In the genomic region with DNA sequence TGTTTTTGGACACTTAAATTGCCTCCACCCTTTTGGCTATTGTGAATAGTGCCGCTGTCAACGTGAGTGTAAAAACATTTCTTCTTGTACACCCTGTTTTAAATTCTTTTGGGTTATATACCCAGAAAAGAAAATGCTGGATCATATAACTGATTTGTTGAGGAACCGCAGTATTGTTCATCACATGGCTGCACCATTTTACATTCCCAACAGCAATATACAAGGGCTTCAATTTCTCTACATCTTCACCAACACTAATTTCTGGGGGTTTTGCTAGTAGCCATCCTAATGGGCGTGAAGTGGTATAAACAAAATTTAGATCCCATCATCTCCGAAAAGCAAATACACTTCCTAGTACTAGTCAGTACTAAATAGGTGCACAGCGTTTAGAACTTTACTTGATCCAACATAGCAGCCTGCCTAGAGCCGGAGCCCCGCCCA, we compare ENCODE assay signal across 8 cellular contexts. TPM values are rescaled to one million over a fixed set of nuclear protein-coding genes. Genes with fewer than 3 reads are reported as not detected.
DNase-seq lines count a peak whose midpoint lies in the region; ATAC-seq lines count a peak whose summit lies in the region.

No MANE protein-coding gene starts in this region.

- ATAC-seq in activated CD8-positive, alpha-beta memory T cell treated with anti-CD3 and anti-CD28 coated beads, Interleukin-2, amount 10 ng/mL, durations not matched to agents 7 days and 5 days: no peak
- no peak for ATAC-seq in HG02840 (IDR thresholded peaks at IDR 0.05; ENCODE audit: low FRiP score, unreplicated experiment)

- H3K36me3 ChIP-seq in thymus (ENCODE audit: control insufficient read depth, insufficient read depth): peaks cover 25% of the 10 kb centered on the region

- no peaks in the 10 kb centered on the region for H3K27me3 Mint-ChIP-seq in activated CD8-positive, alpha-beta memory T cell treated with anti-CD3 and anti-CD28 coated beads, Interleukin-2, amount 10 ng/mL, durations not matched to agents 7 days and 5 days
- no peaks in the 10 kb centered on the region for H3K27me3 Mint-ChIP-seq in activated naive CD8-positive, alpha-beta T cell

- 21% methylated on average over 8 of the region's 8 CpGs for WGBS in thymus

- no peak for DNase-seq in activated CD8-positive, alpha-beta memory T cell treated with anti-CD3 and anti-CD28 coated beads, Interleukin-2, amount 10 ng/mL, durations not matched to agents 7 days and 5 days
- no peak for DNase-seq in activated CD8-positive, alpha-beta memory T cell treated with anti-CD3 and anti-CD28 coated beads for 24 hours
- DNase-seq in kidney glomerular epithelial cell (lab: John Stamatoyannopoulos, UW): peak; percentile 37
- DNase-seq in NCI-H2171 (lab: John Stamatoyannopoulos, UW): no peak
- no peak for DNase-seq in stimulated activated CD4-positive, alpha-beta T cell treated with anti-CD3 and anti-CD28 coated beads, Interleukin-2, amount 100 ng/mL, for 48 hours

- peaks cover 12% of the 10 kb centered on the region for H3K36me3 Mint-ChIP-seq in activated CD8-positive, alpha-beta memory T cell treated with anti-CD3 and anti-CD28 coated beads, Interleukin-2, amount 10 ng/mL, durations not matched to agents 7 days and 5 days
- no peaks in the 10 kb centered on the region for H3K36me3 Mint-ChIP-seq in activated naive CD8-positive, alpha-beta T cell

- peak overlapping the region; percentile 82 for H3K27ac Mint-ChIP-seq in activated CD8-positive, alpha-beta memory T cell treated with anti-CD3 and anti-CD28 coated beads, Interleukin-2, amount 10 ng/mL, durations not matched to agents 7 days and 5 days
- peak overlapping the region; percentile 88 for H3K27ac Mint-ChIP-seq in activated naive CD8-positive, alpha-beta T cell

- no peaks in the 10 kb centered on the region for H3K9me3 ChIP-seq in thymus (ENCODE audit: control insufficient read depth)

- peak overlapping the region; percentile 76 for H3K4me3 Mint-ChIP-seq in activated CD8-positive, alpha-beta memory T cell treated with anti-CD3 and anti-CD28 coated beads, Interleukin-2, amount 10 ng/mL, durations not matched to agents 7 days and 5 days
- H3K4me3 Mint-ChIP-seq in activated naive CD8-positive, alpha-beta T cell: peak overlapping the region; percentile 84

- CTCF ChIA-PET in activated CD8-positive, alpha-beta memory T cell treated with anti-CD3 and anti-CD28 coated beads, Interleukin-2, amount 10 ng/mL, durations not matched to agents 7 days and 5 days (lab: Charles Lee): interaction anchor here (1.0 kb wide), 3 partner anchors 9 to 42 kb away, joined by 3 to 5 read pairs (median 4); a partner anchor contains a TSS

- peak overlapping the region; percentile 88 for H3K27ac ChIP-seq in thymus (ENCODE audit: low read depth)

- H3K27me3 ChIP-seq in thymus (ENCODE audit: control insufficient read depth, insufficient read depth): no peaks in the 10 kb centered on the region

- peaks cover 7% of the 10 kb centered on the region for H3K4me1 ChIP-seq in thymus (ENCODE audit: control insufficient read depth, insufficient read depth, low read length)

- H3K9me3 Mint-ChIP-seq in activated CD8-positive, alpha-beta memory T cell treated with anti-CD3 and anti-CD28 coated beads, Interleukin-2, amount 10 ng/mL, durations not matched to agents 7 days and 5 days (ENCODE audit: low read depth): no peaks in the 10 kb centered on the region
- H3K9me3 Mint-ChIP-seq in activated naive CD8-positive, alpha-beta T cell (ENCODE audit: low read depth): no peaks in the 10 kb centered on the region

- H3K4me1 Mint-ChIP-seq in activated CD8-positive, alpha-beta memory T cell treated with anti-CD3 and anti-CD28 coated beads, Interleukin-2, amount 10 ng/mL, durations not matched to agents 7 days and 5 days: peaks cover 24% of the 10 kb centered on the region
- H3K4me1 Mint-ChIP-seq in activated naive CD8-positive, alpha-beta T cell (ENCODE audit: low read depth): peaks cover 17% of the 10 kb centered on the region

- H3K4me3 ChIP-seq in thymus (ENCODE audit: low read length): peak overlapping the region; percentile 97

RNA-seq across cellular contexts. Expression of a gene that starts 0.6 kb away (rescaled TPM):
- 1 to 10 TPM; 5.3 to 9.2 TPM for total RNA-seq in activated CD8-positive, alpha-beta memory T cell treated with anti-CD3 and anti-CD28 coated beads, Interleukin-2, amount 10 ng/mL, durations not matched to agents 7 days and 5 days
- polyA plus RNA-seq in thymus: 16.8 TPM

RNA-seq across cellular contexts. Expression of a gene that starts 39.4 kb away (rescaled TPM):
- total RNA-seq in activated CD8-positive, alpha-beta memory T cell treated with anti-CD3 and anti-CD28 coated beads, Interleukin-2, amount 10 ng/mL, durations not matched to agents 7 days and 5 days: 1 to 10 TPM; 1.3 to 2.0 TPM
- 19.6 TPM for polyA plus RNA-seq in thymus

RNA-seq across cellular contexts. Expression of a gene that starts 49.6 kb away (rescaled TPM):
- 10 to 100 TPM; 26.6 to 29.6 TPM for total RNA-seq in activated CD8-positive, alpha-beta memory T cell treated with anti-CD3 and anti-CD28 coated beads, Interleukin-2, amount 10 ng/mL, durations not matched to agents 7 days and 5 days
- polyA plus RNA-seq in thymus: 25.2 TPM
